16 cellular contexts compared by ENCODE assay signal in genomic region chr19:5309438-5310204, GRCh38. TPM values are rescaled to one million over a fixed set of nuclear protein-coding genes. Genes with fewer than 3 reads are reported as not detected.
A peak's percentile ranks its signal among the peaks of the same experiment; 100 is the strongest.
DNase-seq lines count a peak whose midpoint lies in the region; ATAC-seq, FAIRE-seq and TF ChIP-seq lines count a peak whose summit lies in the region.
"Had no signal": no experiment of that assay in that cellular context is flagged by ENCODE, and none has a peak within 500 bp of the region (broad histone marks: within the 10 kb centered on the region; RNA-seq: fewer than 3 reads in every experiment).

No MANE protein-coding gene starts in this region.

- intact Hi-C loops in lower lobe of right lung (cut with DNase I) = no loop called here

- no peak overlapping the region for H3K4me3 ChIP-seq in choroid plexus epithelial cell (ENCODE audit: low read depth, low read length)
- H3K4me3 ChIP-seq in lower lobe of right lung = no peak overlapping the region
- H3K4me3 ChIP-seq: A549 had no signal

- no peaks in the 10 kb centered on the region for H3K9me3 ChIP-seq in lower lobe of right lung
- H3K9me3 ChIP-seq: A549 had no signal

- peak; percentile 8 for DNase-seq in NCI-H2171 treated with DMSO at 0.1 percent for 48 hours (lab: John Stamatoyannopoulos, UW)
- DNase-seq in NCI-H2171 (lab: John Stamatoyannopoulos, UW) = no peak
- no peak for DNase-seq in choroid plexus epithelial cell (ENCODE audit: low read depth)
- DNase-seq in lower lobe of right lung = no peak
- no peak for DNase-seq in urothelium cell line (ENCODE audit: low spot score)
- no peak for DNase-seq in stimulated activated naive CD8-positive, alpha-beta T cell treated with anti-CD3 and anti-CD28 coated beads, Interleukin-15, Interleukin-2, amounts not matched to agents 100 U/mL and 50 U/mL, for 24 hours
- DNase-seq in activated CD4-positive, alpha-beta T cell treated with anti-CD3 and anti-CD28 coated beads, Interleukin-2, amount 50 U/mL, for 48 hours = no peak
- DNase-seq: activated CD4-positive, alpha-beta memory T cell treated with anti-CD3 and anti-CD28 coated beads for 36 hours; activated naive CD4-positive, alpha-beta T cell treated with Interleukin-2 at 50 U/mL for 16 hours; Calu3; PC-3; stimulated activated CD4-positive, alpha-beta T cell treated with anti-CD3 and anti-CD28 coated beads, Interleukin-2, amount 100 ng/mL, for 24 hours; T-helper 17 cell had no signal

- H3K36me3 ChIP-seq in lower lobe of right lung = no peaks in the 10 kb centered on the region

- peak; percentile 3 to 10 for ATAC-seq in lower lobe of right lung
- no peak for ATAC-seq in stimulated activated naive CD8-positive, alpha-beta T cell treated with anti-CD3 and anti-CD28 coated beads, Interleukin-15, Interleukin-2, amounts not matched to agents 100 U/mL and 50 U/mL, for 24 hours
- ATAC-seq in HG03460 (IDR thresholded peaks at IDR 0.05; ENCODE audit: unreplicated experiment) = no peak
- ATAC-seq: left lobe of liver, PC-3, T-helper 17 cell had no signal

- H3K4me1 ChIP-seq in lower lobe of right lung = no peaks in the 10 kb centered on the region

- H3K27ac ChIP-seq in lower lobe of right lung = peak overlapping the region; percentile 81
- H3K27ac ChIP-seq: A549 had no signal

- TF ChIP-seq CTCF in choroid plexus epithelial cell (conservative IDR thresholded peaks at IDR 0.05; ENCODE audit: low read depth, low read length) (peak; percentile 40), lower lobe of right lung (IDR thresholded peaks at IDR 0.05) (no peak)

- FAIRE-seq in urothelium cell line (lab: Jason Lieb, UNC) = peak; percentile 27
- FAIRE-seq: A549 had no signal

- H3K27me3 ChIP-seq in lower lobe of right lung (ENCODE audit: low read depth) = no peaks in the 10 kb centered on the region

RNA-seq across cellular contexts. Expression of gene PTPRS, which starts 31.0 kb away (rescaled TPM):
- 107 TPM for total RNA-seq in lower lobe of right lung

Comparison
In these comparisons a context has a peak if more than half of its experiments do, and no peak if none do; other contexts are left out.
1. ATAC-seq: peak in lower lobe of right lung (2 of 2); none in stimulated activated naive CD8-positive, alpha-beta T cell treated with anti-CD3 and anti-CD28 coated beads, Interleukin-15, Interleukin-2, amounts not matched to agents 100 U/mL and 50 U/mL, for 24 hours (single experiment) and HG03460 (single experiment).